In genomic region chr2:100246163-100247145, GRCh38 we compare ENCODE assay signal across 8 cellular contexts.
DNase-seq lines count a peak whose midpoint lies in the region; ATAC-seq and TF ChIP-seq lines count a peak whose summit lies in the region.

No MANE protein-coding gene starts in this region.

- ATAC-seq in gastroesophageal sphincter: no peak
- no peak for ATAC-seq in HG02973 (IDR thresholded peaks at IDR 0.05; ENCODE audit: unreplicated experiment)

- peaks cover 0 to 12% (median 0%) of the 10 kb centered on the region in 3 donors for H3K4me1 ChIP-seq in gastroesophageal sphincter
- peaks cover 0 to 8% (median 6%) of the 10 kb centered on the region in 4 donors for H3K4me1 ChIP-seq in tibial nerve

- H3K9me3 ChIP-seq in gastroesophageal sphincter (no peaks in the 10 kb centered on the region), tibial nerve (peaks cover 0 to 3% (median 0%) of the 10 kb centered on the region in 4 donors)

- DNase-seq in AG09319 (ENCODE audit: extremely low read depth, low read depth) (no peak), RKO (ENCODE audit: low spot score) (peak; percentile 16), tibial nerve (ENCODE audit: low spot score in 2 of 2) (no peak), foreskin melanocyte (no peak), mesenteric fat pad (ENCODE audit: low spot score) (no peak)

- no peak for TF ChIP-seq POLR2A in gastroesophageal sphincter (IDR thresholded peaks at IDR 0.05)
- TF ChIP-seq POLR2A in tibial nerve (IDR thresholded peaks at IDR 0.05): no peak

- 62 to 78% methylated on average over 14 to 16 of the region's 28 CpGs for WGBS in gastroesophageal sphincter (ENCODE audit: low coverage in 1 of 2), 2 donors
- 72 to 74% methylated on average over 28 of the region's 28 CpGs for WGBS in tibial nerve, 2 donors

- H3K4me3 ChIP-seq in GM12875 (ENCODE audit: low read depth, low read length) (no peak overlapping the region), gastroesophageal sphincter (no peak overlapping the region), tibial nerve (no peak overlapping the region)

- peak; percentile 20 for TF ChIP-seq CTCF in AG09319 (IDR thresholded peaks at IDR 0.05; ENCODE audit: low read depth, low read length)
- peak; percentile 51 for TF ChIP-seq CTCF in GM12875 (IDR thresholded peaks at IDR 0.05; ENCODE audit: borderline replicate concordance, insufficient read depth, low read depth, low read length)
- peak in 3 of 4 experiments; percentile 34 to 37 (median 36) for TF ChIP-seq CTCF in gastroesophageal sphincter (IDR thresholded peaks at IDR 0.05)
- TF ChIP-seq CTCF in tibial nerve (IDR thresholded peaks at IDR 0.05): peak; percentile 13 to 47 (median 34)

- H3K36me3 ChIP-seq in gastroesophageal sphincter (no peaks in the 10 kb centered on the region), tibial nerve (no peaks in the 10 kb centered on the region)

- TF ChIP-seq EP300 in gastroesophageal sphincter (IDR thresholded peaks at IDR 0.05): no peak
- TF ChIP-seq EP300 in tibial nerve (IDR thresholded peaks at IDR 0.05): no peak

- H3K27me3 ChIP-seq in gastroesophageal sphincter (no peaks in the 10 kb centered on the region), tibial nerve (no peaks in the 10 kb centered on the region)

- H3K27ac ChIP-seq in gastroesophageal sphincter: no peak overlapping the region
- no peak overlapping the region for H3K27ac ChIP-seq in tibial nerve
